In genomic region chr22:43726964-43727543, GRCh38 we compare ENCODE assay signal across 34 cellular contexts.
"Had no signal": no experiment of that assay in that cellular context is flagged by ENCODE, and none has a peak within 500 bp of the region (broad histone marks: within the 10 kb centered on the region; RNA-seq: fewer than 3 reads in every experiment).

No MANE protein-coding gene starts in this region.

- DNase-seq: activated CD4-positive, alpha-beta T cell treated with anti-CD3 and anti-CD28 coated beads for 36 hours; activated CD4-positive, alpha-beta T cell treated with anti-CD3 and anti-CD28 coated beads, Interleukin-2, amount 10 ng/mL, durations not matched to agents 7 days and 5 days; activated CD4-positive, alpha-beta T cell treated with anti-CD3 and anti-CD28 coated beads, Interleukin-2, amount 50 U/mL, for 4 hours; activated CD4-positive, CD25-positive, alpha-beta regulatory T cell; activated CD4-positive, CD25-positive, alpha-beta regulatory T cell treated with anti-CD3 and anti-CD28 coated beads, Interleukin-2, amount 50 U/mL, for 72 hours; activated CD8-positive, alpha-beta memory T cell treated with anti-CD3 and anti-CD28 coated beads, Interleukin-2, amount 10 ng/mL, durations not matched to agents 7 days and 5 days; activated CD8-positive, alpha-beta memory T cell treated with anti-CD3 and anti-CD28 coated beads, Interleukin-2, amount 50 U/mL, for 4 hours; activated CD8-positive, alpha-beta T cell treated with anti-CD3 and anti-CD28 coated beads for 36 hours; activated effector memory CD4-positive, alpha-beta T cell treated with anti-CD3 and anti-CD28 coated beads, Interleukin-2, amount 50 U/mL, for 16 hours; activated naive CD4-positive, alpha-beta T cell; activated naive CD4-positive, alpha-beta T cell treated with anti-CD3 and anti-CD28 coated beads, Interleukin-2, amount 10 ng/mL, durations not matched to agents 7 days and 5 days; activated naive CD8-positive, alpha-beta T cell treated with anti-CD3 and anti-CD28 coated beads, Interleukin-2, amount 10 ng/mL, durations not matched to agents 7 days and 5 days; activated T-cell treated with anti-CD3 and anti-CD28 coated beads, Interleukin-2, amount 50 U/mL, for 1 hour; activated T-cell treated with anti-CD3 and anti-CD28 coated beads, Interleukin-2, amount 50 U/mL, for 48 hours; dorsolateral prefrontal cortex; effector memory CD4-positive, alpha-beta T cell; endodermal cell; T-helper 1 cell; T-helper 17 cell; T1000; WERI-Rb-1 had no signal

- H3K27ac ChIP-seq: ascending aorta, breast epithelium, cardiac muscle cell, gastroesophageal sphincter, WERI-Rb-1 had no signal

- H3K4me3 Mint-ChIP-seq: activated CD4-positive, alpha-beta T cell treated with anti-CD3 and anti-CD28 coated beads for 36 hours; activated CD4-positive, alpha-beta T cell treated with anti-CD3 and anti-CD28 coated beads, Interleukin-2, amount 10 ng/mL, durations not matched to agents 7 days and 5 days; activated CD8-positive, alpha-beta memory T cell treated with anti-CD3 and anti-CD28 coated beads, Interleukin-2, amount 10 ng/mL, durations not matched to agents 7 days and 5 days; activated CD8-positive, alpha-beta T cell treated with anti-CD3 and anti-CD28 coated beads for 36 hours; activated naive CD4-positive, alpha-beta T cell treated with anti-CD3 and anti-CD28 coated beads, Interleukin-2, amount 10 ng/mL, durations not matched to agents 7 days and 5 days; activated naive CD8-positive, alpha-beta T cell treated with anti-CD3 and anti-CD28 coated beads, Interleukin-2, amount 10 ng/mL, durations not matched to agents 7 days and 5 days; activated T-helper 1 cell treated with anti-CD3 and anti-CD28 coated beads, Interleukin-12 subunit alpha, Interleukin-12 subunit beta, Interleukin-2, Interleukin-4 antibody, amounts not matched to agents 30 ng/mL and 10 ng/mL and 1 ng/mL, durations not matched to agents 14 hours and 24 hours and 36 hours; brain; central memory CD8-positive, alpha-beta T cell; dendritic cell treated with granulocyte-macrophage colony-stimulating factor and Interleukin-4, amounts not matched to agents 40 ng/mL and 50 ng/mL, for 4 days; endodermal cell; T-helper 17 cell; T-helper 2 cell treated with Interferon-gamma antibody and Interleukin-4, amounts not matched to agents 5 μg/mL and 100 μg/mL, for 36 hours had no signal

- H3K27me3 ChIP-seq: ascending aorta, breast epithelium, cardiac muscle cell, dorsolateral prefrontal cortex, gastroesophageal sphincter had no signal

- H3K9me3 ChIP-seq: ascending aorta, breast epithelium, gastroesophageal sphincter had no signal

- H3K9me3 Mint-ChIP-seq: activated CD4-positive, alpha-beta T cell treated with anti-CD3 and anti-CD28 coated beads, Interleukin-2, amount 10 ng/mL, durations not matched to agents 7 days and 5 days; activated naive CD4-positive, alpha-beta T cell treated with anti-CD3 and anti-CD28 coated beads, Interleukin-2, amount 10 ng/mL, durations not matched to agents 7 days and 5 days; activated naive CD8-positive, alpha-beta T cell treated with anti-CD3 and anti-CD28 coated beads, Interleukin-2, amount 10 ng/mL, durations not matched to agents 7 days and 5 days; activated T-helper 1 cell treated with anti-CD3 and anti-CD28 coated beads, Interleukin-12 subunit alpha, Interleukin-12 subunit beta, Interleukin-2, Interleukin-4 antibody, amounts not matched to agents 30 ng/mL and 10 ng/mL and 1 ng/mL, durations not matched to agents 14 hours and 24 hours and 36 hours; activated T-helper 2 cell treated with anti-CD3 and anti-CD28 coated beads, Interferon-gamma antibody, Interleukin-2, Interleukin-4, amounts not matched to agents 10 μg/mL and 5 μg/mL and 100 μg/mL, durations not matched to agents 14 hours and 24 hours and 36 hours; central memory CD8-positive, alpha-beta T cell; dendritic cell treated with granulocyte-macrophage colony-stimulating factor and Interleukin-4, amounts not matched to agents 40 ng/mL and 50 ng/mL, for 4 days; endodermal cell; T-helper 2 cell treated with Interferon-gamma antibody and Interleukin-4, amounts not matched to agents 5 μg/mL and 100 μg/mL, for 36 hours had no signal

- H3K4me3 ChIP-seq: ascending aorta, breast epithelium, cardiac muscle cell, coronary artery, dorsolateral prefrontal cortex, gastroesophageal sphincter had no signal

- ATAC-seq: activated CD4-positive, alpha-beta T cell treated with anti-CD3 and anti-CD28 coated beads for 36 hours; activated CD8-positive, alpha-beta memory T cell treated with anti-CD3 and anti-CD28 coated beads, Interleukin-2, amount 10 ng/mL, durations not matched to agents 7 days and 5 days; activated CD8-positive, alpha-beta T cell treated with anti-CD3 and anti-CD28 coated beads for 36 hours; activated naive CD4-positive, alpha-beta T cell treated with anti-CD3 and anti-CD28 coated beads, Interleukin-2, amount 50 U/mL, for 72 hours; esophagus mucosa; gastroesophageal sphincter; T-helper 17 cell had no signal

- H3K27me3 Mint-ChIP-seq: brain had no signal

- H3K36me3 Mint-ChIP-seq: activated CD8-positive, alpha-beta memory T cell treated with anti-CD3 and anti-CD28 coated beads, Interleukin-2, amount 10 ng/mL, durations not matched to agents 7 days and 5 days; activated naive CD4-positive, alpha-beta T cell treated with anti-CD3 and anti-CD28 coated beads, Interleukin-2, amount 10 ng/mL, durations not matched to agents 7 days and 5 days; activated naive CD4-positive, alpha-beta T cell treated with anti-CD3 and anti-CD28 coated beads, Interleukin-2, amount 50 U/mL, for 72 hours; activated naive CD8-positive, alpha-beta T cell treated with anti-CD3 and anti-CD28 coated beads, Interleukin-2, amount 10 ng/mL, durations not matched to agents 7 days and 5 days had no signal

- H3K4me1 ChIP-seq: breast epithelium had no signal

- H3K27ac Mint-ChIP-seq: activated CD4-positive, alpha-beta T cell treated with anti-CD3 and anti-CD28 coated beads for 36 hours; activated CD4-positive, alpha-beta T cell treated with anti-CD3 and anti-CD28 coated beads, Interleukin-2, amount 10 ng/mL, durations not matched to agents 7 days and 5 days; activated CD8-positive, alpha-beta memory T cell treated with anti-CD3 and anti-CD28 coated beads, Interleukin-2, amount 10 ng/mL, durations not matched to agents 7 days and 5 days; activated CD8-positive, alpha-beta T cell treated with anti-CD3 and anti-CD28 coated beads for 36 hours; activated naive CD4-positive, alpha-beta T cell treated with anti-CD3 and anti-CD28 coated beads, Interleukin-2, amount 10 ng/mL, durations not matched to agents 7 days and 5 days; activated naive CD4-positive, alpha-beta T cell treated with anti-CD3 and anti-CD28 coated beads, Interleukin-2, amount 50 U/mL, for 72 hours; activated naive CD8-positive, alpha-beta T cell treated with anti-CD3 and anti-CD28 coated beads, Interleukin-2, amount 10 ng/mL, durations not matched to agents 7 days and 5 days; activated T-helper 1 cell treated with anti-CD3 and anti-CD28 coated beads, Interleukin-12 subunit alpha, Interleukin-12 subunit beta, Interleukin-2, Interleukin-4 antibody, amounts not matched to agents 30 ng/mL and 10 ng/mL and 1 ng/mL, durations not matched to agents 14 hours and 24 hours and 36 hours; activated T-helper 2 cell treated with anti-CD3 and anti-CD28 coated beads, Interferon-gamma antibody, Interleukin-2, Interleukin-4, amounts not matched to agents 10 μg/mL and 5 μg/mL and 100 μg/mL, durations not matched to agents 14 hours and 24 hours and 36 hours; dendritic cell treated with granulocyte-macrophage colony-stimulating factor and Interleukin-4, amounts not matched to agents 40 ng/mL and 50 ng/mL, for 4 days; endodermal cell; T-helper 17 cell; T-helper 2 cell treated with Interferon-gamma antibody and Interleukin-4, amounts not matched to agents 5 μg/mL and 100 μg/mL, for 36 hours had no signal

- H3K4me1 Mint-ChIP-seq: activated CD4-positive, alpha-beta T cell treated with anti-CD3 and anti-CD28 coated beads for 36 hours; activated naive CD8-positive, alpha-beta T cell treated with anti-CD3 and anti-CD28 coated beads, Interleukin-2, amount 10 ng/mL, durations not matched to agents 7 days and 5 days; central memory CD8-positive, alpha-beta T cell; endodermal cell; T-helper 17 cell had no signal

- H3K36me3 ChIP-seq: ascending aorta, breast epithelium, cardiac muscle cell, gastroesophageal sphincter, WERI-Rb-1 had no signal
